In the genomic region with DNA sequence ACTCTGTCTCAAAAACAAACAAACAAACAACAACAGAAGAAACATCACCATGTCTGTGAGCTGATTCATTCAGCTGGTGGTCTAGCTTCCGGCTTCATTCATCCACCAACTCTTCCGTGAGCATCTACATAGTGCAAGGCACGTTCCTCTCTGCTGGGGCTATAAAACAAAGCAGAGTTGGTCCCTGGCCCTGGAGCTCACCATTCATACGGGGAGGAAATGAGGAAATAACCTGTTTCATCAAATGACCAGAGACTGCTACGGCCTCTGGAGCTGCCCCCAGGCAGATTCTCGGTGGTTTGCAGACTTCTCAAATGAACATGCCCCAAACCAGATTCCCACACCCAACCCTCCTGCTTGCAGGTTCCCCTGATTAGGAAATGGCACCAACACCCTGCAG, we compare ENCODE assay signal across 15 cellular contexts. TPM values are rescaled to one million over a fixed set of nuclear protein-coding genes. Genes with fewer than 3 reads are reported as not detected.
DNase-seq lines count a peak whose midpoint lies in the region; ATAC-seq and TF ChIP-seq lines count a peak whose summit lies in the region.
"Had no signal": no experiment of that assay in that cellular context is flagged by ENCODE, and none has a peak within 500 bp of the region (broad histone marks: within the 10 kb centered on the region; RNA-seq: fewer than 3 reads in every experiment).

No MANE protein-coding gene starts in this region.

- H3K9me3 ChIP-seq in neutrophil (no peaks in the 10 kb centered on the region), right cardiac atrium (ENCODE audit: control insufficient read depth, low read length) (no peaks in the 10 kb centered on the region)

- peaks cover 85% of the 10 kb centered on the region for H3K4me1 Mint-ChIP-seq in activated CD4-positive, alpha-beta T cell treated with anti-CD3 and anti-CD28 coated beads for 36 hours

- H3K36me3 Mint-ChIP-seq in activated CD4-positive, alpha-beta T cell treated with anti-CD3 and anti-CD28 coated beads for 36 hours (ENCODE audit: low read depth) = no peaks in the 10 kb centered on the region
- no peaks in the 10 kb centered on the region for H3K36me3 Mint-ChIP-seq in activated naive CD4-positive, alpha-beta T cell treated with anti-CD3 and anti-CD28 coated beads, Interleukin-2, amount 50 U/mL, for 72 hours

- H3K27ac ChIP-seq in neutrophil = peak overlapping the region; percentile 34
- no peak overlapping the region for H3K27ac ChIP-seq in right cardiac atrium (ENCODE audit: low read length)
- H3K27ac ChIP-seq: parathyroid adenoma had no signal

- no peaks in the 10 kb centered on the region for H3K9me3 Mint-ChIP-seq in activated CD4-positive, alpha-beta T cell treated with anti-CD3 and anti-CD28 coated beads for 36 hours (ENCODE audit: low read depth)
- peaks cover 4 to 5% of the 10 kb centered on the region in 2 donors for H3K9me3 Mint-ChIP-seq in activated naive CD4-positive, alpha-beta T cell treated with anti-CD3 and anti-CD28 coated beads, Interleukin-2, amount 50 U/mL, for 72 hours
- H3K9me3 Mint-ChIP-seq: dendritic cell treated with granulocyte-macrophage colony-stimulating factor and Interleukin-4, amounts not matched to agents 40 ng/mL and 50 ng/mL, for 4 days had no signal

- intact Hi-C loops in activated CD4-positive, alpha-beta T cell treated with anti-CD3 and anti-CD28 coated beads for 36 hours (cut with DNase I, micrococcal nuclease) = no loop called here
- intact Hi-C loops in right cardiac atrium (cut with DNase I) (no loop called here), left colon (cut with DNase I, micrococcal nuclease) (no loop called here)

- POLR2A ChIA-PET in activated CD4-positive, alpha-beta T cell treated with anti-CD3 and anti-CD28 coated beads for 36 hours (lab: Charles Lee) = no interaction called here

- CTCF ChIA-PET in activated CD4-positive, alpha-beta T cell treated with anti-CD3 and anti-CD28 coated beads for 36 hours (lab: Charles Lee) = interaction anchor here (0.8 to 1.8 kb wide), 7 partner anchors 8 to 55 kb away, joined by 3 to 6 read pairs (median 4); no protein-coding TSS in a partner anchor

- peak; percentile 26 for ATAC-seq in activated CD4-positive, alpha-beta T cell treated with anti-CD3 and anti-CD28 coated beads for 36 hours
- ATAC-seq in GM21529 (IDR thresholded peaks at IDR 0.05; ENCODE audit: unreplicated experiment) (peak; percentile 57), right cardiac atrium (no peak), left colon (no peak)
- peak; percentile 44 to 76 for ATAC-seq in activated naive CD4-positive, alpha-beta T cell treated with anti-CD3 and anti-CD28 coated beads, Interleukin-2, amount 50 U/mL, for 72 hours

- H3K4me3 Mint-ChIP-seq in activated CD4-positive, alpha-beta T cell treated with anti-CD3 and anti-CD28 coated beads for 36 hours = peak overlapping the region; percentile 40
- H3K4me3 Mint-ChIP-seq: dendritic cell treated with granulocyte-macrophage colony-stimulating factor and Interleukin-4, amounts not matched to agents 40 ng/mL and 50 ng/mL, for 4 days had no signal

- peak overlapping the region; percentile 79 for H3K27ac Mint-ChIP-seq in activated CD4-positive, alpha-beta T cell treated with anti-CD3 and anti-CD28 coated beads for 36 hours
- H3K27ac Mint-ChIP-seq in activated naive CD4-positive, alpha-beta T cell treated with anti-CD3 and anti-CD28 coated beads, Interleukin-2, amount 50 U/mL, for 72 hours = peak overlapping the region; percentile 70 to 81
- H3K27ac Mint-ChIP-seq: dendritic cell treated with granulocyte-macrophage colony-stimulating factor and Interleukin-4, amounts not matched to agents 40 ng/mL and 50 ng/mL, for 4 days had no signal

- H3K27me3 ChIP-seq in neutrophil (peaks cover 11% of the 10 kb centered on the region), right cardiac atrium (ENCODE audit: control insufficient read depth, insufficient read depth) (no peaks in the 10 kb centered on the region)

- H3K4me3 ChIP-seq in neutrophil (ENCODE audit: low read depth in 1 of 2, low read length in 1 of 2) (no peak overlapping the region), right cardiac atrium (ENCODE audit: low read length) (no peak overlapping the region)
- H3K4me3 ChIP-seq: lung had no signal

- DNase-seq in activated CD4-positive, alpha-beta T cell treated with anti-CD3 and anti-CD28 coated beads for 36 hours = no peak
- DNase-seq in activated CD4-positive, alpha-beta T cell treated with anti-CD3 and anti-CD28 coated beads, Interleukin-2, amount 50 U/mL, for 1 hour = no peak
- DNase-seq in activated naive CD4-positive, alpha-beta T cell treated with anti-CD3 and anti-CD28 coated beads, Interleukin-2, amount 50 U/mL, for 72 hours (ENCODE audit: low spot score in 2 of 2) = no peak
- DNase-seq in right cardiac atrium (no peak), kidney tubule cell (ENCODE audit: low spot score) (no peak), left colon (no peak)
- DNase-seq: activated CD4-positive, alpha-beta T cell treated with anti-CD3 and anti-CD28 coated beads, Interleukin-2, amount 50 U/mL, for 4 hours; amniotic stem cell; HCEC 1CT; MM.1S had no signal

- H3K27me3 Mint-ChIP-seq in activated CD4-positive, alpha-beta T cell treated with anti-CD3 and anti-CD28 coated beads for 36 hours = no peaks in the 10 kb centered on the region

- 76% methylated on average over 6 of the region's 6 CpGs for WGBS in right cardiac atrium

- peaks cover 11 to 13% of the 10 kb centered on the region in 2 experiments for H3K4me1 ChIP-seq in neutrophil (ENCODE audit: control insufficient read depth in 1 of 2, insufficient read depth in 1 of 2, low read depth in 1 of 2, low read length in 1 of 2)
- no peaks in the 10 kb centered on the region for H3K4me1 ChIP-seq in right cardiac atrium (ENCODE audit: control insufficient read depth, insufficient read depth, low read length)
- H3K4me1 ChIP-seq: parathyroid adenoma had no signal

- no peaks in the 10 kb centered on the region for H3K36me3 ChIP-seq in neutrophil

- TF ChIP-seq CTCF in neutrophil (IDR thresholded peaks at IDR 0.05) = no peak

RNA-seq across cellular contexts. Expression of gene ID3, which starts 41.0 kb away (rescaled TPM):
- total RNA-seq in activated CD4-positive, alpha-beta T cell treated with anti-CD3 and anti-CD28 coated beads for 36 hours = 10 to 100 TPM; 42.6 to 43.9 TPM
- 100 to 1,000 TPM in 1 of 2 donors, 10 to 100 TPM in 1; 31.5 to 290 TPM for total RNA-seq in activated naive CD4-positive, alpha-beta T cell treated with anti-CD3 and anti-CD28 coated beads, Interleukin-2, amount 50 U/mL, for 72 hours
- total RNA-seq in right cardiac atrium (100 to 1,000 TPM; 162 to 225 (median 179) TPM), left colon (100 to 1,000 TPM; 131 to 223 TPM)
- 208 TPM for polyA plus RNA-seq in right cardiac atrium

Comparison
In these comparisons a context has a peak if more than half of its experiments do, and no peak if none do; other contexts are left out.
1. ATAC-seq: peak in activated CD4-positive, alpha-beta T cell treated with anti-CD3 and anti-CD28 coated beads for 36 hours (single experiment), GM21529 (single experiment) and activated naive CD4-positive, alpha-beta T cell treated with anti-CD3 and anti-CD28 coated beads, Interleukin-2, amount 50 U/mL, for 72 hours (2 of 2); none in right cardiac atrium (0 of 2) and left colon (single experiment).